Comparison of ENCODE assay signal across 8 cellular contexts in genomic region chr2:85326946-85327756, GRCh38. TPM values are rescaled to one million over a fixed set of nuclear protein-coding genes. Genes with fewer than 3 reads are reported as not detected.
DNase-seq lines count a peak whose midpoint lies in the region; ATAC-seq and TF ChIP-seq lines count a peak whose summit lies in the region.

No MANE protein-coding gene starts in this region.

- H3K36me3 ChIP-seq in BJ (ENCODE audit: control insufficient read depth, insufficient read depth, low read length) (peaks cover 8% of the 10 kb centered on the region), duodenal mucosa (ENCODE audit: control insufficient read depth in 1 of 2, insufficient read depth in 2 of 2, low read length in 2 of 2) (peaks cover 11 to 25% of the 10 kb centered on the region in 2 donors), mesodermal cell (ENCODE audit: control insufficient read depth, insufficient read depth, low read length) (peaks cover 39% of the 10 kb centered on the region)

- H3K4me3 ChIP-seq in BJ (ENCODE audit: low read depth, low read length) (peak overlapping the region; percentile 66), duodenal mucosa (ENCODE audit: low read depth in 1 of 2, low read length in 2 of 2) (peak overlapping the region; percentile 86), mesodermal cell (ENCODE audit: extremely low read depth, insufficient read depth, low read length, poor library complexity, severe bottlenecking) (peak overlapping the region; percentile 83)

- 13% methylated on average over 39 to 45 of the region's 47 CpGs for WGBS in mesodermal cell (ENCODE audit: insufficient coverage in 2 of 2), 2 experiments

- DNase-seq in BJ (ENCODE audit: low read depth): no peak
- peak; percentile 45 to 47 for DNase-seq in activated CD4-positive, alpha-beta T cell treated with anti-CD3 and anti-CD28 coated beads for 4 hours
- peak; percentile 24 for DNase-seq in stimulated activated naive B cell treated with anti-CD40 and anti-IgM and Interleukin-4, amounts not matched to agents 10 μg/mL and 1 μg/mL and 100 μg/mL, for 72 hours
- no peak for DNase-seq in SHP77 treated with DMSO at 0.1 percent for 48 hours (lab: John Stamatoyannopoulos, UW)

- no peak for TF ChIP-seq RAD21 in Ishikawa (IDR thresholded peaks at IDR 0.05; ENCODE audit: low read depth)

- H3K9me3 ChIP-seq in duodenal mucosa (ENCODE audit: control insufficient read depth in 1 of 2, low read length in 2 of 2) (no peaks in the 10 kb centered on the region), mesodermal cell (ENCODE audit: control insufficient read depth, low read length) (no peaks in the 10 kb centered on the region)

- H3K9me3 Mint-ChIP-seq in stimulated activated naive B cell treated with anti-CD40 and anti-IgM and Interleukin-4, amounts not matched to agents 10 μg/mL and 1 μg/mL and 100 μg/mL, for 72 hours: no peaks in the 10 kb centered on the region

- H3K27me3 Mint-ChIP-seq in stimulated activated naive B cell treated with anti-CD40 and anti-IgM and Interleukin-4, amounts not matched to agents 10 μg/mL and 1 μg/mL and 100 μg/mL, for 72 hours: no peaks in the 10 kb centered on the region

- H3K27me3 ChIP-seq in BJ (ENCODE audit: control insufficient read depth, insufficient read depth, low read length) (no peaks in the 10 kb centered on the region), duodenal mucosa (ENCODE audit: control insufficient read depth in 1 of 2, insufficient read depth in 2 of 2, low read length in 2 of 2) (no peaks in the 10 kb centered on the region)

- peak overlapping the region; percentile 91 to 96 for H3K4me3 Mint-ChIP-seq in stimulated activated naive B cell treated with anti-CD40 and anti-IgM and Interleukin-4, amounts not matched to agents 10 μg/mL and 1 μg/mL and 100 μg/mL, for 72 hours

- TF ChIP-seq EP300 in Ishikawa (IDR thresholded peaks at IDR 0.05; ENCODE audit: borderline replicate concordance): no peak

- H3K4me1 Mint-ChIP-seq in stimulated activated naive B cell treated with anti-CD40 and anti-IgM and Interleukin-4, amounts not matched to agents 10 μg/mL and 1 μg/mL and 100 μg/mL, for 72 hours: peaks cover 21 to 57% of the 10 kb centered on the region in 2 donors

- H3K27ac ChIP-seq in duodenal mucosa (ENCODE audit: low read depth, low read length): peak overlapping the region; percentile 98
- H3K27ac ChIP-seq in mesodermal cell (ENCODE audit: low read depth, low read length, severe bottlenecking): no peak overlapping the region

- POLR2A ChIA-PET in BJ (lab: Charles Lee): interaction anchor here (0.5 kb wide), 1 partner anchor 237 kb away, joined by 5 read pairs; no protein-coding TSS in a partner anchor

- H3K27ac Mint-ChIP-seq in stimulated activated naive B cell treated with anti-CD40 and anti-IgM and Interleukin-4, amounts not matched to agents 10 μg/mL and 1 μg/mL and 100 μg/mL, for 72 hours: peak overlapping the region; percentile 99

- ATAC-seq in GM19455 (IDR thresholded peaks at IDR 0.05; ENCODE audit: unreplicated experiment): peak; percentile 8
- peak; percentile 51 to 52 for ATAC-seq in stimulated activated naive B cell treated with anti-CD40 and anti-IgM and Interleukin-4, amounts not matched to agents 10 μg/mL and 1 μg/mL and 100 μg/mL, for 72 hours (replicated peaks)

- H3K9ac ChIP-seq in duodenal mucosa (ENCODE audit: low read depth in 1 of 2, low read length in 2 of 2): peak overlapping the region; percentile 79 to 80

- H3K4me1 ChIP-seq in duodenal mucosa (ENCODE audit: control insufficient read depth in 1 of 2, insufficient read depth in 2 of 2, low read length in 2 of 2) (peaks cover 29 to 41% of the 10 kb centered on the region in 2 donors), mesodermal cell (ENCODE audit: control insufficient read depth, insufficient read depth, low read length, poor library complexity, severe bottlenecking) (peaks cover 11% of the 10 kb centered on the region)

- peaks cover 33 to 55% of the 10 kb centered on the region in 2 donors for H3K36me3 Mint-ChIP-seq in stimulated activated naive B cell treated with anti-CD40 and anti-IgM and Interleukin-4, amounts not matched to agents 10 μg/mL and 1 μg/mL and 100 μg/mL, for 72 hours

- CTCF ChIA-PET in BJ (lab: Yijun Ruan, JAX): interaction anchor here (0.9 to 1.0 kb wide), 2 partner anchors 92 to 248 kb away, joined by 3 read pairs; no protein-coding TSS in a partner anchor

- TF ChIP-seq CTCF in BJ (IDR thresholded peaks at IDR 0.05; ENCODE audit: insufficient read depth, low read depth, low read length): no peak

TF ChIP-seq in Ishikawa, 13 proteins besides CTCF, POLR2A, EP300 and RAD21:
- TF ChIP-seq CREB1 (IDR thresholded peaks at IDR 0.05; ENCODE audit: low read depth) (no peak), MAX (IDR thresholded peaks at IDR 0.05) (no peak), NFIC (IDR thresholded peaks at IDR 0.05) (no peak), YY1 (IDR thresholded peaks at IDR 0.05; ENCODE audit: low read depth) (no peak), TEAD4 (IDR thresholded peaks at IDR 0.05) (no peak), ZBTB7A (IDR thresholded peaks at IDR 0.05; ENCODE audit: low read depth) (peak; percentile 73; the same call in 1 of the 2 replicates), TAF1 (IDR thresholded peaks at IDR 0.05; ENCODE audit: low read depth) (no peak), TCF12 (IDR thresholded peaks at IDR 0.05; ENCODE audit: low read depth) (no peak)
TF ChIP-seq in Ishikawa: peak in this region for 1.

RNA-seq across cellular contexts. Expression of gene TGOLN2, which starts 0.6 kb away (rescaled TPM):
- 130 and 132 TPM in 2 replicates for polyA plus RNA-seq in BJ (2011; rRNA removed)
- polyA minus RNA-seq in BJ (2011; rRNA and poly(A)+ RNA removed): 42.4 and 43.1 TPM in 2 replicates
- polyA plus RNA-seq in mesodermal cell (2013, experiment 1 of 2): 53.5 TPM
- polyA plus RNA-seq in mesodermal cell (2013, experiment 2 of 2): 46.8 TPM

RNA-seq across cellular contexts. Expression of gene RETSAT, which starts 27.2 kb away (rescaled TPM):
- polyA plus RNA-seq in BJ (2011; rRNA removed): 50.3 and 54.4 TPM in 2 replicates
- 38.4 and 62.9 TPM in 2 replicates for polyA minus RNA-seq in BJ (2011; rRNA and poly(A)+ RNA removed)
- polyA plus RNA-seq in mesodermal cell (2013, experiment 1 of 2): 16.1 TPM
- polyA plus RNA-seq in mesodermal cell (2013, experiment 2 of 2): 14.8 TPM

RNA-seq across cellular contexts. Expression of gene ELMOD3, which starts 27.4 kb away (rescaled TPM):
- polyA plus RNA-seq in BJ (2011; rRNA removed): 22.4 and 26.3 TPM in 2 replicates
- 12.3 and 17.1 TPM in 2 replicates for polyA minus RNA-seq in BJ (2011; rRNA and poly(A)+ RNA removed)
- polyA plus RNA-seq in mesodermal cell (2013, experiment 1 of 2): 11.8 TPM
- 16.2 TPM for polyA plus RNA-seq in mesodermal cell (2013, experiment 2 of 2)

Comparison
In these comparisons a context has a peak if more than half of its experiments do, and no peak if none do; other contexts are left out.
1. DNase-seq: peak in activated CD4-positive, alpha-beta T cell treated with anti-CD3 and anti-CD28 coated beads for 4 hours (2 of 2) and stimulated activated naive B cell treated with anti-CD40 and anti-IgM and Interleukin-4, amounts not matched to agents 10 μg/mL and 1 μg/mL and 100 μg/mL, for 72 hours (single experiment); none in BJ (single experiment) and SHP77 treated with DMSO at 0.1 percent for 48 hours (single experiment).
2. Peak in every context shown above with its lines, with median percentiles within 50 percentile points of each other: H3K4me3 ChIP-seq.